ENCODE assay signal across 1 cellular context in the genomic region with DNA sequence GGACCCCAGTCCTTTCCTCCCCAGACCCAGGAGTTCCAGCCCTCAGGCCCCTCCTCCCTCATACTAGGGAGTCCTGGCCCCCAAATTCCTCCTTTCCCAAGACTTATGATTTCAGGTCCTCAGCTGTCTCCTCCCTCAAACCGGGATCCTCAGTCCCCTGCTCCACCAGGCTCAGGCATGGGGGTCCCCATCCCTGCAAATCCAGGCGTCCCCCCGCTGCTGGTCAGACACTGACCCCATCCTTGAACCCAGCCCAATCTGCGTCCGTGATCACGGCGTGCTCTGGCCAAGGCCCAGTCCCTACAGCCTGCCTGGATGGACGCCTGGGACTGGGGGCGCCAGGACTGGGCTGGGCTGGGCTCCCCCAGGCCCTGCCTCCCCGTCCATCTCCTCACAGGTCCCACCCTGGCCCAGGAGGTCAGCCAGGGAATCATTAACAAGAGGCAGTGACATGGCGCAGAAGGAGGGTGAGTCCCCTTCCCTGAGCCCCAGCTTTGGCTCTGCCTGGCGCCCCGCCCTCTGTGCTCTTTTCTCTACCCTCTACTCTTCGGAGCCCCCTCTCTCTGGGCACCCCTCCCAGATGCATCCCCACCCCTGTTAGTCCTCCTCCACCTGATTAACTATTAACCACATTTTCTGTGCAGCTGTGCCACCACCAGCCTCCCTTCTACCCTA.
TF ChIP-seq lines count a peak whose summit lies in the region.

No MANE protein-coding gene starts in this region.

TF ChIP-seq in GM23338, 12 proteins besides CTCF, POLR2A, EP300 and RAD21 (continued from another document):
- TF ChIP-seq, protein P1, sequence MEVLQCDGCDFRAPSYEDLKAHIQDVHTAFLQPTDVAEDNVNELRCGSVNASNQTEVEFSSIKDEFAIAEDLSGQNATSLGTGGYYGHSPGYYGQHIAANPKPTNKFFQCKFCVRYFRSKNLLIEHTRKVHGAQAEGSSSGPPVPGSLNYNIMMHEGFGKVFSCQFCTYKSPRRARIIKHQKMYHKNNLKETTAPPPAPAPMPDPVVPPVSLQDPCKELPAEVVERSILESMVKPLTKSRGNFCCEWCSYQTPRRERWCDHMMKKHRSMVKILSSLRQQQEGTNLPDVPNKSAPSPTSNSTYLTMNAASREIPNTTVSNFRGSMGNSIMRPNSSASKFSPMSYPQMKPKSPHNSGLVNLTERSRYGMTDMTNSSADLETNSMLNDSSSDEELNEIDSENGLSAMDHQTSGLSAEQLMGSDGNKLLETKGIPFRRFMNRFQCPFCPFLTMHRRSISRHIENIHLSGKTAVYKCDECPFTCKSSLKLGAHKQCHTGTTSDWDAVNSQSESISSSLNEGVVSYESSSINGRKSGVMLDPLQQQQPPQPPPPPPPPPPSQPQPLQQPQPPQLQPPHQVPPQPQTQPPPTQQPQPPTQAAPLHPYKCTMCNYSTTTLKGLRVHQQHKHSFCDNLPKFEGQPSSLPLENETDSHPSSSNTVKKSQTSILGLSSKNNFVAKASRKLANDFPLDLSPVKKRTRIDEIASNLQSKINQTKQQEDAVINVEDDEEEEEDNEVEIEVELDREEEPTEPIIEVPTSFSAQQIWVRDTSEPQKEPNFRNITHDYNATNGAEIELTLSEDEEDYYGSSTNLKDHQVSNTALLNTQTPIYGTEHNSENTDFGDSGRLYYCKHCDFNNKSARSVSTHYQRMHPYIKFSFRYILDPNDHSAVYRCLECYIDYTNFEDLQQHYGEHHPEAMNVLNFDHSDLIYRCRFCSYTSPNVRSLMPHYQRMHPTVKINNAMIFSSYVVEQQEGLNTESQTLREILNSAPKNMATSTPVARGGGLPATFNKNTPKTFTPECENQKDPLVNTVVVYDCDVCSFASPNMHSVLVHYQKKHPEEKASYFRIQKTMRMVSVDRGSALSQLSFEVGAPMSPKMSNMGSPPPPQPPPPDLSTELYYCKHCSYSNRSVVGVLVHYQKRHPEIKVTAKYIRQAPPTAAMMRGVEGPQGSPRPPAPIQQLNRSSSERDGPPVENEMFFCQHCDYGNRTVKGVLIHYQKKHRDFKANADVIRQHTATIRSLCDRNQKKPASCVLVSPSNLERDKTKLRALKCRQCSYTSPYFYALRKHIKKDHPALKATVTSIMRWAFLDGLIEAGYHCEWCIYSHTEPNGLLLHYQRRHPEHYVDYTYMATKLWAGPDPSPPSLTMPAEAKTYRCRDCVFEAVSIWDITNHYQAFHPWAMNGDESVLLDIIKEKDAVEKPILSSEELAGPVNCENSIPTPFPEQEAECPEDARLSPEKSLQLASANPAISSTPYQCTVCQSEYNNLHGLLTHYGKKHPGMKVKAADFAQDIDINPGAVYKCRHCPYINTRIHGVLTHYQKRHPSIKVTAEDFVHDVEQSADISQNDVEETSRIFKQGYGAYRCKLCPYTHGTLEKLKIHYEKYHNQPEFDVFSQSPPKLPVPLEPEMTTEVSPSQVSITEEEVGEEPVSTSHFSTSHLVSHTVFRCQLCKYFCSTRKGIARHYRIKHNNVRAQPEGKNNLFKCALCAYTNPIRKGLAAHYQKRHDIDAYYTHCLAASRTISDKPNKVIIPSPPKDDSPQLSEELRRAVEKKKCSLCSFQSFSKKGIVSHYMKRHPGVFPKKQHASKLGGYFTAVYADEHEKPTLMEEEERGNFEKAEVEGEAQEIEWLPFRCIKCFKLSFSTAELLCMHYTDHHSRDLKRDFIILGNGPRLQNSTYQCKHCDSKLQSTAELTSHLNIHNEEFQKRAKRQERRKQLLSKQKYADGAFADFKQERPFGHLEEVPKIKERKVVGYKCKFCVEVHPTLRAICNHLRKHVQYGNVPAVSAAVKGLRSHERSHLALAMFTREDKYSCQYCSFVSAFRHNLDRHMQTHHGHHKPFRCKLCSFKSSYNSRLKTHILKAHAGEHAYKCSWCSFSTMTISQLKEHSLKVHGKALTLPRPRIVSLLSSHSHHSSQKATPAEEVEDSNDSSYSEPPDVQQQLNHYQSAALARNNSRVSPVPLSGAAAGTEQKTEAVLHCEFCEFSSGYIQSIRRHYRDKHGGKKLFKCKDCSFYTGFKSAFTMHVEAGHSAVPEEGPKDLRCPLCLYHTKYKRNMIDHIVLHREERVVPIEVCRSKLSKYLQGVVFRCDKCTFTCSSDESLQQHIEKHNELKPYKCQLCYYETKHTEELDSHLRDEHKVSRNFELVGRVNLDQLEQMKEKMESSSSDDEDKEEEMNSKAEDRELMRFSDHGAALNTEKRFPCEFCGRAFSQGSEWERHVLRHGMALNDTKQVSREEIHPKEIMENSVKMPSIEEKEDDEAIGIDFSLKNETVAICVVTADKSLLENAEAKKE (CRISPR knock-in tag; IDR thresholded peaks at IDR 0.05) = no peak
- TF ChIP-seq EZH2phosphoT487 (IDR thresholded peaks at IDR 0.05; ENCODE audit: unreplicated experiment) = no peak
- TF ChIP-seq CREB1 (CRISPR knock-in tag; IDR thresholded peaks at IDR 0.05; ENCODE audit: low read depth) = no peak
